ENCODE assay signal across 8 cellular contexts in the genomic region with DNA sequence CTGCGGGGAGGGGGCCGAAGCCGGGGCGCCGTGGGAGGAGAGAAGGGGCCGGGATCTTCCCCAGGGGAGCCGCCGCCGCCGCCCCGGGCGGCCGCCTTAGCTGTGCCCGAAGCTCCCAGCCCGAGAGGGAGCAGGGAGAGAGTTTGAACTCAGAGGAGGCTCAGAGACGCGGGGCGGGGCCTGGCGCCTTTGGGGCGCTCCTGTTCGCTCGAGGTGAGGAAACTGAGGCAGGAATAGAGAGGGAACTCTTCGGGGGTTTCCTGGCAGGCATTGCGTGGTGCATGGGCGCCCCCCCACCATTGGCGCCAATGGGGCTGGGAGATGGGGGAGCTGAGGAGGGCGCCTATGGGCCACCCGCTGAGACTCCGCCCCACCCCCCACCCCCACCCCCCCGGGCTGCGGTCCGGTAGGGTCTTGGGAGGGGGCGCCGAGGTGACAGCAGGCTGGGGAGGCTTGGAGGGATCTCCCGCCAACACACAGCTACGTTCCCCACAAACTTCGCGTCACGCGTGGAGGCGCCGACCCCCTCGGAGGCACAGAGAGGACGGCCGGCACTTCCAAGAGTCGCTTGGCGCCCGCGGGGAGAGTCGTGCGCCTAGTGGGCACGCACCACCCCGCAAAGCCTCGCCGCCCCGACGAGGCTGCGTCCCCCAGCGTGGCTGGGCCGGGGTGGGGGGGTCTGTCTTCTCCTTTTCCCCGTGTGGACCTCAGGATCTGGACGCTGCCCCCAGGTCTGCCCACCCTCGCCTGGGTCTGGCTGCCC. TPM values are rescaled to one million over a fixed set of nuclear protein-coding genes. Genes with fewer than 3 reads are reported as not detected.
DNase-seq lines count a peak whose midpoint lies in the region; ATAC-seq and TF ChIP-seq lines count a peak whose summit lies in the region.

No MANE protein-coding gene starts in this region.

- no peak for ATAC-seq in central memory CD8-positive, alpha-beta T cell (replicated peaks; ENCODE audit: extremely low read depth, poor library complexity, severe bottlenecking)
- ATAC-seq in left lung (no peak), GM19035 (IDR thresholded peaks at IDR 0.05; ENCODE audit: unreplicated experiment) (no peak)

- H3K36me3 ChIP-seq in SU-DHL-6 (ENCODE audit: low read length) (no peaks in the 10 kb centered on the region), left lung (peaks cover 0 to 42% of the 10 kb centered on the region in 2 donors)

- H3K9me3 Mint-ChIP-seq in central memory CD8-positive, alpha-beta T cell: no peaks in the 10 kb centered on the region

- peak overlapping the region; percentile 96 for H3K9ac ChIP-seq in SU-DHL-6 (ENCODE audit: low read length)

- H4K20me1 ChIP-seq in SU-DHL-6 (ENCODE audit: low read depth, low read length): no peaks in the 10 kb centered on the region

- peak overlapping the region; percentile 94 for H3K27ac Mint-ChIP-seq in central memory CD8-positive, alpha-beta T cell (ENCODE audit: low read depth)

- peak overlapping the region; percentile 92 for H3K4me3 Mint-ChIP-seq in central memory CD8-positive, alpha-beta T cell

- TF ChIP-seq CTCF in SU-DHL-6 (IDR thresholded peaks at IDR 0.05; ENCODE audit: insufficient read depth, low read length, poor library complexity, severe bottlenecking) (no peak), left lung (IDR thresholded peaks at IDR 0.05) (no peak)

- peaks cover 63% of the 10 kb centered on the region for H3K4me1 Mint-ChIP-seq in central memory CD8-positive, alpha-beta T cell

- H3K27ac ChIP-seq in SU-DHL-6 (ENCODE audit: low read depth, low read length) (peak overlapping the region; percentile 70), left lung (peak overlapping the region; percentile 99)

- H3K4me1 ChIP-seq in left lung: peaks cover 30 to 77% of the 10 kb centered on the region in 2 donors

- no peaks in the 10 kb centered on the region for H3K9me2 ChIP-seq in SU-DHL-6 (replicated peaks; ENCODE audit: insufficient read depth, low read length)

- H3K27me3 Mint-ChIP-seq in central memory CD8-positive, alpha-beta T cell: no peaks in the 10 kb centered on the region

- H3K79me2 ChIP-seq in SU-DHL-6 (ENCODE audit: insufficient read depth, low read length): peaks cover 11% of the 10 kb centered on the region; the same call in 1 of the 2 replicates

- H3K9me3 ChIP-seq in SU-DHL-6 (ENCODE audit: insufficient read depth, low read length) (no peaks in the 10 kb centered on the region), left lung (no peaks in the 10 kb centered on the region)

- peak overlapping the region; percentile 95 for H3K4me3 ChIP-seq in SU-DHL-6 (ENCODE audit: insufficient read depth, low read length, poor library complexity, severe bottlenecking)
- H3K4me3 ChIP-seq in left lung: peak overlapping the region; percentile 98

- intact Hi-C loops in left lung (cut with DNase I): no loop called here

- H3K4me2 ChIP-seq in SU-DHL-6 (ENCODE audit: low read depth, low read length, poor library complexity, severe bottlenecking): peak overlapping the region; percentile 63

- H2AFZ ChIP-seq in SU-DHL-6 (ENCODE audit: low read depth, low read length, severe bottlenecking): peak overlapping the region; percentile 67

- H3K27me3 ChIP-seq in SU-DHL-6 (ENCODE audit: low read length) (no peaks in the 10 kb centered on the region), left lung (no peaks in the 10 kb centered on the region)

- H3K36me3 Mint-ChIP-seq in central memory CD8-positive, alpha-beta T cell (ENCODE audit: insufficient read depth): peaks cover 52% of the 10 kb centered on the region

- H3F3A ChIP-seq in SU-DHL-6 (ENCODE audit: insufficient read depth): peaks cover 7% of the 10 kb centered on the region

- DNase-seq in NCI-H1417 (lab: John Stamatoyannopoulos, UW): peak in 2 of 3 experiments; percentile 57 to 65
- no peak for DNase-seq in NCI-H1417 treated with DMSO at 0.1 percent for 48 hours (lab: John Stamatoyannopoulos, UW)
- no peak for DNase-seq in central memory CD8-positive, alpha-beta T cell (ENCODE audit: low spot score in 2 of 2)
- peak; percentile 56 to 90 for DNase-seq in left lung
- DNase-seq in stimulated activated naive CD4-positive, alpha-beta T cell (lab: John Stamatoyannopoulos, UW): peak; percentile 40 to 63 (median 56)
- DNase-seq in middle frontal gyrus (ENCODE audit: extremely low spot score, low spot score): no peak

RNA-seq across cellular contexts. Expression of a gene that starts 0.7 kb away (rescaled TPM):
- total RNA-seq in left lung: 100 to 1,000 TPM; 122 to 147 TPM

RNA-seq across cellular contexts. Expression of a gene that starts 18.3 kb away (rescaled TPM):
- 100 to 1,000 TPM in 1 of 2 donors, 10 to 100 TPM in 1; 98.2 to 194 TPM for total RNA-seq in left lung

RNA-seq across cellular contexts. Expression of a gene that starts 18.6 kb away (rescaled TPM):
- total RNA-seq in left lung: under 1 TPM in 1 of 2 donors, not detected in 1; 0.29 TPM

RNA-seq across cellular contexts. Expression of a gene that starts 43.7 kb away (rescaled TPM):
- total RNA-seq in left lung: 1 to 10 TPM in 1 of 2 donors, under 1 TPM in 1; 0.55 to 3.3 TPM

Comparison
In these comparisons a context has a peak if more than half of its experiments do, and no peak if none do; other contexts are left out.
1. DNase-seq: peak in NCI-H1417 (2 of 3), left lung (2 of 2) and stimulated activated naive CD4-positive, alpha-beta T cell (6 of 6); none in NCI-H1417 treated with DMSO at 0.1 percent for 48 hours (single experiment), central memory CD8-positive, alpha-beta T cell (0 of 2) and middle frontal gyrus (single experiment).